11 cellular contexts compared by ENCODE assay signal in genomic region chr10:43166879-43167490, GRCh38. TPM values are rescaled to one million over a fixed set of nuclear protein-coding genes. Genes with fewer than 3 reads are reported as not detected.
DNase-seq lines count a peak whose midpoint lies in the region; ATAC-seq, FAIRE-seq and TF ChIP-seq lines count a peak whose summit lies in the region.
"Had no signal": no experiment of that assay in that cellular context is flagged by ENCODE, and none has a peak within 500 bp of the region (broad histone marks: within the 10 kb centered on the region; RNA-seq: fewer than 3 reads in every experiment).

No MANE protein-coding gene starts in this region.

- FAIRE-seq in A204.1 (lab: Jason Lieb, UNC): peak; percentile 73

- peak; percentile 11 for DNase-seq in NB4 (ENCODE audit: low read depth)
- DNase-seq in GM20000 (ENCODE audit: low spot score): no peak
- no peak for DNase-seq in adrenal gland
- no peak for DNase-seq in RKO (ENCODE audit: low spot score)
- DNase-seq in stimulated activated CD8-positive, alpha-beta memory T cell treated with anti-CD3 and anti-CD28 coated beads, Interleukin-4, amount 100 ng/mL, for 48 hours: no peak
- DNase-seq: activated naive CD8-positive, alpha-beta T cell treated with anti-CD3 and anti-CD28 coated beads, Interleukin-2, amount 10 ng/mL, durations not matched to agents 7 days and 5 days; effector memory CD8-positive, alpha-beta T cell had no signal

- H3K4me3 ChIP-seq in NB4 (ENCODE audit: low read depth, low read length) (no peak overlapping the region), adrenal gland (no peak overlapping the region)

- peak; percentile 41 for ATAC-seq in GM18508 (IDR thresholded peaks at IDR 0.05; ENCODE audit: insufficient read depth, unreplicated experiment)
- ATAC-seq in HG02571 (IDR thresholded peaks at IDR 0.05; ENCODE audit: unreplicated experiment): peak; percentile 61
- ATAC-seq: effector memory CD8-positive, alpha-beta T cell had no signal

- H3K4me1 ChIP-seq in adrenal gland (replicated peaks in 1 of 2): peaks cover 5 to 13% of the 10 kb centered on the region in 2 donors

- TF ChIP-seq CTCF in NB4 (IDR thresholded peaks at IDR 0.05; ENCODE audit: low read depth, low read length): no peak
- TF ChIP-seq CTCF in GM20000 (IDR thresholded peaks at IDR 0.05; ENCODE audit: extremely low read depth, missing control alignments): no peak
- TF ChIP-seq CTCF in adrenal gland (IDR thresholded peaks at IDR 0.05): no peak

- no peak for TF ChIP-seq POLR2A in NB4 (IDR thresholded peaks at IDR 0.05; ENCODE audit: extremely low read depth, insufficient read length)
- no peak for TF ChIP-seq POLR2A in adrenal gland (IDR thresholded peaks at IDR 0.05)

- peaks cover 0 to 8% of the 10 kb centered on the region in 2 donors for H3K36me3 ChIP-seq in adrenal gland (replicated peaks in 1 of 2)

- intact Hi-C loops in adrenal gland (cut with DNase I): no loop called here

- H3K27me3 ChIP-seq in adrenal gland: no peaks in the 10 kb centered on the region

- peak overlapping the region in 1 of 5 donors; percentile 7 for H3K27ac ChIP-seq in adrenal gland
- H3K27ac ChIP-seq: C4-2B had no signal

- H3K9me3 ChIP-seq in adrenal gland (replicated peaks in 1 of 3): no peaks in the 10 kb centered on the region

RNA-seq across cellular contexts. Expression of gene CSGALNACT2, which starts 28.7 kb away (rescaled TPM):
- 10 to 100 TPM in 7 of 8 donors, 1 to 10 TPM in 1; 7.9 to 19.4 (median 13.5) TPM for total RNA-seq in adrenal gland
- 10 to 100 TPM in 1 of 3 donors, 1 to 10 TPM in 2; 5.8 to 15.3 (median 6.5) TPM for polyA plus RNA-seq in adrenal gland
